In the genomic region with DNA sequence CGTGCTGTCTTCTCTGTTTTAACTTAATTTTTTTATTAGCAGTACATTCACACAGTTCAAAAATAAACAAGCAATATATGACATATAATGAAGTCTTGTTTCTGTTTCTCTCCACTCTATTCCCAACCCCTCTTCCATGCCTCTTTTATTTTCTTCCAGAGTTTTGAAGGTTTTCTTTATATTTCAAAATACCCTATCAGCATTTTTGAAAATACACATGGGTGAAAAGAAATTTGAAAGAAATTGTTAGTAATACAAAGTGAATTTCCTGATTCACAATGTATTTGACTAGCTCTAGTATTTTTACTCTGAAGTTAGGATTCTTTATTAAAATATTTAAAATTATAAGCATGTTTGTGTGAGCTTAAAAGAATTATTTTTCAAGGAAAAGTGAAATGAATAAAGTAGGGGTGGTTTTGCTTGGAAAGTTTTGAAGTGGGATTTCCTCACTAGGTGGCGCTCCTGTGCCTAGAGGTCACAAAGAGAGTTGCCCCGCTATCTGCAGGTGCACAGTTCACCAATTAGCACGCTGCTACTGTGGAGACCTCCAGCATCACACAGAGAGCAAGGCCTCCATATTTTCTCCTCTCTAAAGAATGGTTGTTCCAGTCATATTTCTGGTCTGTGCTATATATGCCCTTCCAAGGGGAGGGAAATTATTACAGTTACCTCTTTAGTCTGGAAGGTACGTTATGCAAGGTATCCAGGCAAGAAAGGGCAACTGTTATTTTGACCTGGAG, we compare ENCODE assay signal across 1 cellular context.
A peak's percentile ranks its signal among the peaks of the same experiment; 100 is the strongest.
TF ChIP-seq lines count a peak whose summit lies in the region.

No MANE protein-coding gene starts in this region.

TF ChIP-seq in K562, 482 proteins besides CTCF, POLR2A, EP300 and RAD21 (continued from another document):
- TF ChIP-seq SIX5 (IDR thresholded peaks at IDR 0.05; ENCODE audit: borderline replicate concordance in 1 of 2, insufficient read depth in 1 of 2, low read depth in 1 of 2, low read length in 2 of 2): no peak
- TF ChIP-seq MAFG (tag; conservative IDR thresholded peaks at IDR 0.05): peak; percentile 27; the same call in 1 of the 2 replicates
- TF ChIP-seq POLR2G (IDR thresholded peaks at IDR 0.05; ENCODE audit: low read depth, low read length): no peak
- no peak for TF ChIP-seq HNRNPH1 (optimal IDR thresholded peaks at IDR 0.05; ENCODE audit: low read depth, low read length)
- TF ChIP-seq PHTF2 (CRISPR knock-in tag; IDR thresholded peaks at IDR 0.05): no peak
- TF ChIP-seq MYBL2 (IDR thresholded peaks at IDR 0.05; ENCODE audit: low read depth): no peak
- TF ChIP-seq MYBL2 (CRISPR knock-in tag; IDR thresholded peaks at IDR 0.05; ENCODE audit: borderline replicate concordance): no peak
- TF ChIP-seq, protein P1, sequence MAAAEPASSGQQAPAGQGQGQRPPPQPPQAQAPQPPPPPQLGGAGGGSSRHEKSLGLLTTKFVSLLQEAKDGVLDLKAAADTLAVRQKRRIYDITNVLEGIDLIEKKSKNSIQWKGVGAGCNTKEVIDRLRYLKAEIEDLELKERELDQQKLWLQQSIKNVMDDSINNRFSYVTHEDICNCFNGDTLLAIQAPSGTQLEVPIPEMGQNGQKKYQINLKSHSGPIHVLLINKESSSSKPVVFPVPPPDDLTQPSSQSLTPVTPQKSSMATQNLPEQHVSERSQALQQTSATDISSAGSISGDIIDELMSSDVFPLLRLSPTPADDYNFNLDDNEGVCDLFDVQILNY (CRISPR knock-in tag; IDR thresholded peaks at IDR 0.05): no peak
TF ChIP-seq in K562: peak in this region for 4.
